Comparison of ENCODE assay signal across 16 cellular contexts in genomic region chr14:96393292-96393691, GRCh38. TPM values are rescaled to one million over a fixed set of nuclear protein-coding genes. Genes with fewer than 3 reads are reported as not detected.
DNase-seq lines count a peak whose midpoint lies in the region; ATAC-seq, FAIRE-seq and TF ChIP-seq lines count a peak whose summit lies in the region.
"Had no signal": no experiment of that assay in that cellular context is flagged by ENCODE, and none has a peak within 500 bp of the region (broad histone marks: within the 10 kb centered on the region; RNA-seq: fewer than 3 reads in every experiment).

No MANE protein-coding gene starts in this region.

- no peak for DNase-seq in A549 (ENCODE audit: low read depth in 1 of 2, low spot score in 1 of 2)
- DNase-seq in Calu3 = no peak
- no peak for DNase-seq in activated CD4-positive, alpha-beta memory T cell treated with anti-CD3 and anti-CD28 coated beads for 36 hours
- no peak for DNase-seq in retina
- no peak for DNase-seq in NCI-H2227 (lab: John Stamatoyannopoulos, UW; ENCODE audit: unreplicated experiment)
- no peak for DNase-seq in COLO829 (ENCODE audit: low spot score)
- DNase-seq: BE2C, body of pancreas, kidney, NCI-H1694 treated with DMSO at 0.1 percent for 48 hours, stomach had no signal

- H3K27me3 ChIP-seq in iPS-20b (ENCODE audit: insufficient read depth, low read length) = peaks cover 28% of the 10 kb centered on the region
- H3K27me3 ChIP-seq: BE2C, body of pancreas, stomach had no signal

- peak overlapping the region; percentile 88; the same call in 2 of the 3 replicates for H3K4me2 ChIP-seq in A549

- 94% methylated on average over 3 of the region's 3 CpGs for whole genome bisulfite sequencing in A549 (ENCODE audit: missing lambda C conversion rate)

- CTCF ChIA-PET in A549 (lab: Yijun Ruan, JAX) = interaction anchor here (1.4 kb wide), 1 partner anchor 294 kb away, joined by 3 read pairs; no protein-coding TSS in a partner anchor
- CTCF ChIA-PET in Calu3 (lab: Charles Lee) = no interaction called here
- CTCF ChIA-PET in activated CD4-positive, alpha-beta memory T cell treated with anti-CD3 and anti-CD28 coated beads for 36 hours (lab: Charles Lee) = no interaction called here

- POLR2A ChIA-PET in A549 (lab: Yijun Ruan, JAX) = no interaction called here
- POLR2A ChIA-PET in activated CD4-positive, alpha-beta memory T cell treated with anti-CD3 and anti-CD28 coated beads for 36 hours (lab: Charles Lee) = no interaction called here

- BruUV-seq in Calu3 (replicated peaks; lab: Mats Ljungman, UMichigan) = no TSS peak

- TF ChIP-seq CTCF in A549 (IDR thresholded peaks at IDR 0.05) (no peak), Calu3 (IDR thresholded peaks at IDR 0.05; ENCODE audit: unreplicated experiment) (no peak)

- no peak for FAIRE-seq in A549 (lab: Jason Lieb, UNC)
- FAIRE-seq: GM19239, kidney, TTC549 had no signal

- no peak for TF ChIP-seq POLR2A in A549 (IDR thresholded peaks at IDR 0.05; ENCODE audit: low read length)

- no peak overlapping the region for H3K4me3 ChIP-seq in A549
- peak overlapping the region; percentile 79 for H3K4me3 ChIP-seq in iPS-20b (ENCODE audit: low read length)

- ATAC-seq in A549 (no peak), HG03378 (IDR thresholded peaks at IDR 0.05; ENCODE audit: unreplicated experiment) (no peak)
- ATAC-seq: body of pancreas, sciatic nerve had no signal

- H3K36me3 ChIP-seq in iPS-20b (ENCODE audit: insufficient read depth, low read depth, low read length) = no peaks in the 10 kb centered on the region
- H3K36me3 ChIP-seq: BE2C, stomach had no signal

- H3K9ac ChIP-seq in iPS-20b (ENCODE audit: low read depth, low read length) = no peak overlapping the region

- peaks cover 18% of the 10 kb centered on the region for H3K36me3 Mint-ChIP-seq in Calu3 (ENCODE audit: insufficient read depth, unreplicated experiment)
- H3K36me3 Mint-ChIP-seq in activated CD4-positive, alpha-beta memory T cell treated with anti-CD3 and anti-CD28 coated beads for 36 hours = no peaks in the 10 kb centered on the region

- H3K9me3 ChIP-seq in A549 (no peaks in the 10 kb centered on the region), iPS-20b (ENCODE audit: insufficient read depth, low read depth, low read length) (no peaks in the 10 kb centered on the region)
- H3K9me3 ChIP-seq: BE2C, body of pancreas, stomach had no signal

- H3K4me1 ChIP-seq in A549 (peaks cover 2% of the 10 kb centered on the region; the same call in 1 of the 3 replicates), iPS-20b (ENCODE audit: insufficient read depth, low read length) (peaks cover 3% of the 10 kb centered on the region)

- H3K4me1 Mint-ChIP-seq in Calu3 (ENCODE audit: low read depth, unreplicated experiment) = no peaks in the 10 kb centered on the region
- H3K4me1 Mint-ChIP-seq in activated CD4-positive, alpha-beta memory T cell treated with anti-CD3 and anti-CD28 coated beads for 36 hours (ENCODE audit: low read depth) = peaks cover 3% of the 10 kb centered on the region

- H3K27ac ChIP-seq in A549 = no peak overlapping the region
- no peak overlapping the region for H3K27ac ChIP-seq in iPS-20b (ENCODE audit: low read length)

- no peaks in the 10 kb centered on the region for H3K9me3 Mint-ChIP-seq in Calu3 (ENCODE audit: low read depth, unreplicated experiment)
- H3K9me3 Mint-ChIP-seq in activated CD4-positive, alpha-beta memory T cell treated with anti-CD3 and anti-CD28 coated beads for 36 hours = no peaks in the 10 kb centered on the region

- TF ChIP-seq RAD21 in A549 (conservative IDR thresholded peaks at IDR 0.05 in 1 of 2, IDR thresholded peaks at IDR 0.05 in 1 of 2) = no peak

- intact Hi-C loops in Calu3 (cut with micrococcal nuclease; ENCODE audit: unreplicated experiment) = no loop called here
- intact Hi-C loops in activated CD4-positive, alpha-beta memory T cell treated with anti-CD3 and anti-CD28 coated beads for 36 hours (cut with micrococcal nuclease) = no loop called here

- H3K27ac Mint-ChIP-seq in Calu3 (ENCODE audit: unreplicated experiment) = no peak overlapping the region
- H3K27ac Mint-ChIP-seq in activated CD4-positive, alpha-beta memory T cell treated with anti-CD3 and anti-CD28 coated beads for 36 hours = no peak overlapping the region

- peak overlapping the region; percentile 88 for H3K4me3 Mint-ChIP-seq in Calu3 (ENCODE audit: low read depth, unreplicated experiment)
- peak overlapping the region; percentile 73 for H3K4me3 Mint-ChIP-seq in activated CD4-positive, alpha-beta memory T cell treated with anti-CD3 and anti-CD28 coated beads for 36 hours

- no peaks in the 10 kb centered on the region for H3K27me3 Mint-ChIP-seq in Calu3 (ENCODE audit: unreplicated experiment)
- H3K27me3 Mint-ChIP-seq in activated CD4-positive, alpha-beta memory T cell treated with anti-CD3 and anti-CD28 coated beads for 36 hours = no peaks in the 10 kb centered on the region

- TF ChIP-seq EP300 in A549 (IDR thresholded peaks at IDR 0.05) = no peak

TF ChIP-seq in A549, 52 proteins besides CTCF, POLR2A, EP300 and RAD21 (continues in another document):
- TF ChIP-seq ZNF302 (CRISPR knock-in tag; IDR thresholded peaks at IDR 0.05) (no peak), PHF8 (IDR thresholded peaks at IDR 0.05; ENCODE audit: borderline replicate concordance, low read depth) (no peak), EHF (CRISPR knock-in tag; IDR thresholded peaks at IDR 0.05) (no peak), GATA3 (IDR thresholded peaks at IDR 0.05; ENCODE audit: borderline replicate concordance) (no peak), E2F6 (IDR thresholded peaks at IDR 0.05; ENCODE audit: borderline replicate concordance, low read depth) (no peak), FOXS1 (CRISPR knock-in tag; IDR thresholded peaks at IDR 0.05) (no peak), NR3C1 (IDR thresholded peaks at IDR 0.05) (no peak), USF2 (IDR thresholded peaks at IDR 0.05) (no peak), NPAS2 (CRISPR knock-in tag; IDR thresholded peaks at IDR 0.05; ENCODE audit: borderline replicate concordance) (no peak), ESRRA (IDR thresholded peaks at IDR 0.05; ENCODE audit: borderline replicate concordance, low read length) (no peak), HDAC2 (IDR thresholded peaks at IDR 0.05) (no peak), RARB (CRISPR knock-in tag; IDR thresholded peaks at IDR 0.05) (no peak), RFX5 (IDR thresholded peaks at IDR 0.05) (no peak), KDM1A (IDR thresholded peaks at IDR 0.05; ENCODE audit: low read depth) (no peak), BCL3 (IDR thresholded peaks at IDR 0.05) (no peak), HEYL (CRISPR knock-in tag; IDR thresholded peaks at IDR 0.05) (no peak), CHD4 (IDR thresholded peaks at IDR 0.05; ENCODE audit: borderline replicate concordance) (no peak), HOXA7 (CRISPR knock-in tag; IDR thresholded peaks at IDR 0.05) (no peak), CBX8 (IDR thresholded peaks at IDR 0.05) (no peak)

RNA-seq across cellular contexts. Expression of gene AK7, which starts 1.4 kb away (rescaled TPM):
- polyA plus RNA-seq in A549 (2011; rRNA removed) (5.4 and 5.5 TPM in 2 replicates), A549 (2017; fragmentation: RNase III; extraction: RNeasy Plus Mini Kit Qiagen cat#74134 plus additional on column Dnase treatment) (3.2 to 4.9 TPM (median 3.3 TPM) in 3 replicates)
- polyA plus RNA-seq in A549 (2012; cell fraction: cytosol; rRNA removed) = 2.0 and 2.5 TPM in 2 replicates
- polyA plus RNA-seq in A549 (2012; cell fraction: nucleus; rRNA removed) = 0.74 and 2.4 TPM in 2 replicates
- 6.3 and 6.6 TPM in 2 replicates for polyA minus RNA-seq in A549 (2011; rRNA and poly(A)+ RNA removed)
- total RNA-seq in Calu3 (2022) = 2.4 and 3.3 TPM in 2 replicates
- 1 to 10 TPM; 2.1 TPM for total RNA-seq in activated CD4-positive, alpha-beta memory T cell treated with anti-CD3 and anti-CD28 coated beads for 36 hours

RNA-seq across cellular contexts. Expression of gene GSKIP, which starts 30.0 kb away (rescaled TPM):
- polyA plus RNA-seq in A549 (2011; rRNA removed) = 36.6 and 57.8 TPM in 2 replicates
- 7.5 and 7.7 TPM in 2 replicates for polyA plus RNA-seq in A549 (2012; cell fraction: cytosol; rRNA removed)
- polyA plus RNA-seq in A549 (2012; cell fraction: nucleus; rRNA removed) = 1.9 and 3.6 TPM in 2 replicates
- 25.9 to 31.8 TPM (median 30.9 TPM) in 3 replicates for polyA plus RNA-seq in A549 (2017; fragmentation: RNase III; extraction: RNeasy Plus Mini Kit Qiagen cat#74134 plus additional on column Dnase treatment)
- polyA minus RNA-seq in A549 (2011; rRNA and poly(A)+ RNA removed) = 9.8 TPM in 2 replicates
- 33.3 and 42.5 TPM in 2 replicates for total RNA-seq in Calu3 (2022)
- total RNA-seq in activated CD4-positive, alpha-beta memory T cell treated with anti-CD3 and anti-CD28 coated beads for 36 hours = 10 to 100 TPM; 22.8 to 29.7 TPM

RNA-seq across cellular contexts. Expression of gene ATG2B, which starts 30.2 kb away (rescaled TPM):
- polyA plus RNA-seq in A549 (2011; rRNA removed) (17.0 and 19.6 TPM in 2 replicates), A549 (2017; fragmentation: RNase III; extraction: RNeasy Plus Mini Kit Qiagen cat#74134 plus additional on column Dnase treatment) (5.9 to 7.4 TPM (median 7.1 TPM) in 3 replicates)
- 3.2 and 3.7 TPM in 2 replicates for polyA plus RNA-seq in A549 (2012; cell fraction: cytosol; rRNA removed)
- polyA plus RNA-seq in A549 (2012; cell fraction: nucleus; rRNA removed) = 3.5 and 4.7 TPM in 2 replicates
- 21.4 and 25.9 TPM in 2 replicates for polyA minus RNA-seq in A549 (2011; rRNA and poly(A)+ RNA removed)
- total RNA-seq in Calu3 (2022) = 13.0 and 14.5 TPM in 2 replicates
- 10 to 100 TPM; 12.0 to 12.8 TPM for total RNA-seq in activated CD4-positive, alpha-beta memory T cell treated with anti-CD3 and anti-CD28 coated beads for 36 hours
